Comparison of ENCODE assay signal across 1 cellular context in genomic region chr15:68228143-68228970, GRCh38.
A peak's percentile ranks its signal among the peaks of the same experiment; 100 is the strongest.
TF ChIP-seq lines count a peak whose summit lies in the region.

No MANE protein-coding gene starts in this region.

TF ChIP-seq in K562, 482 proteins besides CTCF, POLR2A, EP300 and RAD21 (continued from another document):
- no peak for TF ChIP-seq CREB3 (tag; conservative IDR thresholded peaks at IDR 0.05; ENCODE audit: low read depth)
- peak; percentile 35; the same call in 1 of the 2 replicates for TF ChIP-seq HLTF (IDR thresholded peaks at IDR 0.05)
- peak; percentile 49 to 61; a peak in 3 of 4 replicates for TF ChIP-seq NRF1 (conservative IDR thresholded peaks at IDR 0.05 in 1 of 2, IDR thresholded peaks at IDR 0.05 in 1 of 2)
- no peak for TF ChIP-seq ZNF395 (CRISPR knock-in tag; IDR thresholded peaks at IDR 0.05)
- no peak for TF ChIP-seq ZNF655 (CRISPR knock-in tag; IDR thresholded peaks at IDR 0.05)
- TF ChIP-seq SMARCA5 (IDR thresholded peaks at IDR 0.05) = peak; percentile 98
- TF ChIP-seq TEAD4 (IDR thresholded peaks at IDR 0.05; ENCODE audit: low read length) = peak; percentile 4; the same call in 1 of the 2 replicates
- TF ChIP-seq TEAD4 (CRISPR knock-in tag; IDR thresholded peaks at IDR 0.05; ENCODE audit: borderline replicate concordance) = no peak
- TF ChIP-seq NCOR1 (IDR thresholded peaks at IDR 0.05) = no peak
- TF ChIP-seq ZNF175 (CRISPR knock-in tag; IDR thresholded peaks at IDR 0.05; ENCODE audit: low read depth) = no peak
- TF ChIP-seq POLR3G (IDR thresholded peaks at IDR 0.05; ENCODE audit: extremely low read depth, insufficient read length, insufficient replicate concordance) = no peak
- TF ChIP-seq RCOR1 (IDR thresholded peaks at IDR 0.05; ENCODE audit: borderline replicate concordance in 1 of 2, low read depth in 2 of 2, low read length in 2 of 2) = peak in 1 of 2 experiments; percentile 84; a peak in 2 of 4 replicates
- TF ChIP-seq GTF3C2 (IDR thresholded peaks at IDR 0.05; ENCODE audit: borderline replicate concordance, extremely low read depth, insufficient read length) = peak; percentile 48
- no peak for TF ChIP-seq PHTF2 (CRISPR knock-in tag; IDR thresholded peaks at IDR 0.05)
- TF ChIP-seq ZNF239 (CRISPR knock-in tag; IDR thresholded peaks at IDR 0.05) = no peak
- TF ChIP-seq MECOM (CRISPR knock-in tag; IDR thresholded peaks at IDR 0.05) = 0 out of 2 replicates have a peak, but pooled peaks have one; percentile 16
- 0 out of 3 replicates have a peak, but pooled peaks of 1 of the 2 experiments have one; percentile 3 for TF ChIP-seq CBX3 (IDR thresholded peaks at IDR 0.05; ENCODE audit: borderline replicate concordance in 1 of 2, low read length in 2 of 2)
- peak; percentile 41; the same call in 1 of the 2 replicates for TF ChIP-seq XRCC5 (IDR thresholded peaks at IDR 0.05; ENCODE audit: low read depth, low read length)
- peak; percentile 100 for TF ChIP-seq ZFP36 (IDR thresholded peaks at IDR 0.05; ENCODE audit: low read depth, low read length, partially characterized antibody)
- peak; percentile 75 for TF ChIP-seq RBM25 (IDR thresholded peaks at IDR 0.05; ENCODE audit: low read depth, low read length, severe bottlenecking)
- TF ChIP-seq CBX1 (IDR thresholded peaks at IDR 0.05; ENCODE audit: low read depth) = 0 out of 2 replicates have a peak, but pooled peaks have one; percentile 38
- TF ChIP-seq ARNT (IDR thresholded peaks at IDR 0.05) = 0 out of 4 replicates have a peak, but pooled peaks of 1 of the 2 experiments have one; percentile 76
- TF ChIP-seq HMG20A (CRISPR knock-in tag; conservative IDR thresholded peaks at IDR 0.05) = no peak
- no peak for TF ChIP-seq SMARCC2 (IDR thresholded peaks at IDR 0.05; ENCODE audit: low read depth)
- no peak for TF ChIP-seq FOXJ3 (CRISPR knock-in tag; IDR thresholded peaks at IDR 0.05)
- peak; percentile 98 for TF ChIP-seq ZNF436 (CRISPR knock-in tag; IDR thresholded peaks at IDR 0.05)
- 0 out of 2 replicates have a peak, but pooled peaks have one; percentile 44 for TF ChIP-seq NBN (IDR thresholded peaks at IDR 0.05; ENCODE audit: low read depth)
- no peak for TF ChIP-seq ZNF316 (IDR thresholded peaks at IDR 0.05)
- TF ChIP-seq AFF4 (CRISPR knock-in tag; IDR thresholded peaks at IDR 0.05) = 0 out of 2 replicates have a peak, but pooled peaks have one; percentile 30
- no peak for TF ChIP-seq ZNF696 (CRISPR knock-in tag; conservative IDR thresholded peaks at IDR 0.05)
- no peak for TF ChIP-seq SMARCB1 (IDR thresholded peaks at IDR 0.05; ENCODE audit: insufficient read length, low read depth)
- no peak for TF ChIP-seq YBX1 (IDR thresholded peaks at IDR 0.05)
- no peak for TF ChIP-seq NCOA4 (IDR thresholded peaks at IDR 0.05; ENCODE audit: partially characterized antibody)
- peak; percentile 42; the same call in 1 of the 2 replicates for TF ChIP-seq CEBPG (CRISPR knock-in tag; IDR thresholded peaks at IDR 0.05)
- 0 out of 4 replicates have a peak, but pooled peaks of 1 of the 2 experiments have one; percentile 3 for TF ChIP-seq CEBPG (tag; conservative IDR thresholded peaks at IDR 0.05 in 1 of 2, IDR thresholded peaks at IDR 0.05 in 1 of 2)
- TF ChIP-seq TOE1 (IDR thresholded peaks at IDR 0.05; ENCODE audit: borderline replicate concordance) = peak; percentile 28; the same call in 1 of the 2 replicates
- no peak for TF ChIP-seq TOE1 (CRISPR knock-in tag; IDR thresholded peaks at IDR 0.05; ENCODE audit: borderline replicate concordance, low read depth)
- TF ChIP-seq KDM1A (IDR thresholded peaks at IDR 0.05) = peak; percentile 79 to 94
- no peak for TF ChIP-seq ZBTB5 (IDR thresholded peaks at IDR 0.05)
- TF ChIP-seq HDAC1 (IDR thresholded peaks at IDR 0.05) = peak; percentile 19 to 61; a peak in 3 of 4 replicates
- no peak for TF ChIP-seq RBBP5 (IDR thresholded peaks at IDR 0.05; ENCODE audit: borderline replicate concordance, insufficient read depth, low read length, poor library complexity, severe bottlenecking)
- TF ChIP-seq PTBP1 (IDR thresholded peaks at IDR 0.05; ENCODE audit: low read depth, low read length) = peak; percentile 92
- no peak for TF ChIP-seq ID3 (CRISPR knock-in tag; IDR thresholded peaks at IDR 0.05)
- no peak for TF ChIP-seq ID3 (tag; IDR thresholded peaks at IDR 0.05)
- no peak for TF ChIP-seq KLF10 (CRISPR knock-in tag; IDR thresholded peaks at IDR 0.05)
